8 cellular contexts compared by ENCODE assay signal in genomic region chr6:101397199-101397598, GRCh38. TPM values are rescaled to one million over a fixed set of nuclear protein-coding genes. Genes with fewer than 3 reads are reported as not detected.
DNase-seq lines count a peak whose midpoint lies in the region; ATAC-seq and TF ChIP-seq lines count a peak whose summit lies in the region.

No MANE protein-coding gene starts in this region.

- DNase-seq in DMS153 treated with DMSO at 0.1 percent for 48 hours (lab: John Stamatoyannopoulos, UW; ENCODE audit: unreplicated experiment), result peak; percentile 45
- DNase-seq in Panc1 (ENCODE audit: low read depth, low spot score), result no peak
- DNase-seq in glomerular visceral epithelial cell (ENCODE audit: extremely low spot score), result peak; percentile 20
- DNase-seq in MM.1S, result no peak

- CTCF ChIA-PET in Panc1 (lab: Charles Lee), result no interaction called here

- H3K4me3 ChIP-seq in Loucy (ENCODE audit: low read length, poor library complexity, severe bottlenecking), result no peak overlapping the region
- H3K4me3 ChIP-seq in Panc1 (ENCODE audit: low read depth in 2 of 2, low read length in 2 of 2), result no peak overlapping the region
- no peak overlapping the region for H3K4me3 ChIP-seq in MM.1S (ENCODE audit: low read length)

- no TSS peak for BruUV-seq in Panc1 (replicated peaks; lab: Mats Ljungman, UMichigan)

- ATAC-seq in Panc1 (no peak), GM18517 (IDR thresholded peaks at IDR 0.05; ENCODE audit: unreplicated experiment) (no peak), GM18909 (IDR thresholded peaks at IDR 0.05; ENCODE audit: poor library complexity, unreplicated experiment) (no peak), HG03025 (IDR thresholded peaks at IDR 0.05; ENCODE audit: low FRiP score, unreplicated experiment) (no peak)

- H4K20me1 ChIP-seq in Loucy (ENCODE audit: insufficient read depth, low read length, poor library complexity, severe bottlenecking), result no peaks in the 10 kb centered on the region
- no peaks in the 10 kb centered on the region for H4K20me1 ChIP-seq in MM.1S (ENCODE audit: insufficient read depth, low read length)

- H3K9me3 ChIP-seq in Loucy (ENCODE audit: insufficient read depth, low read depth, low read length) (no peaks in the 10 kb centered on the region), Panc1 (ENCODE audit: control insufficient read depth, insufficient read depth, low read depth, low read length) (no peaks in the 10 kb centered on the region), MM.1S (replicated peaks; ENCODE audit: insufficient read depth, low read length) (no peaks in the 10 kb centered on the region)

- H3K27ac ChIP-seq in Panc1 (ENCODE audit: low read length) (no peak overlapping the region), MM.1S (ENCODE audit: low read length) (no peak overlapping the region)

- H3K79me2 ChIP-seq in Loucy (ENCODE audit: insufficient read depth, low read length) (no peaks in the 10 kb centered on the region), MM.1S (ENCODE audit: low read length) (no peaks in the 10 kb centered on the region)

- no peaks in the 10 kb centered on the region for H3K9me2 ChIP-seq in Loucy (replicated peaks; ENCODE audit: low read depth, low read length)
- no peaks in the 10 kb centered on the region for H3K9me2 ChIP-seq in MM.1S (replicated peaks; ENCODE audit: insufficient read depth, low read length)

- H3K9ac ChIP-seq in Loucy (ENCODE audit: low read depth, low read length, poor library complexity, severe bottlenecking) (no peak overlapping the region), MM.1S (ENCODE audit: low read length) (no peak overlapping the region)

- in situ Hi-C loops in Panc1 (cut with HindIII; ENCODE audit: low pct_unique_long_range_greater_than_20kb, low sequenced_read_pairs), result no loop called here

- H3F3A ChIP-seq in Loucy (ENCODE audit: low read depth), result no peaks in the 10 kb centered on the region
- no peaks in the 10 kb centered on the region for H3F3A ChIP-seq in MM.1S (ENCODE audit: insufficient read depth, low read length)

- intact Hi-C loops in Panc1 (cut with micrococcal nuclease; ENCODE audit: unreplicated experiment), result loop anchor here (10.0 kb wide), 1 partner anchor 282 kb away; no protein-coding TSS in a partner anchor

- no peak overlapping the region for H3K4me2 ChIP-seq in Loucy (ENCODE audit: low read depth, low read length, poor library complexity, severe bottlenecking)
- H3K4me2 ChIP-seq in MM.1S (ENCODE audit: low read depth, low read length), result no peak overlapping the region

- H3K4me1 ChIP-seq in Loucy (ENCODE audit: insufficient read depth, low read length, poor library complexity, severe bottlenecking) (no peaks in the 10 kb centered on the region), Panc1 (ENCODE audit: control insufficient read depth, insufficient read depth, low read length) (peaks cover 7% of the 10 kb centered on the region), MM.1S (ENCODE audit: low read length) (peaks cover 3% of the 10 kb centered on the region; the same call in 1 of the 2 replicates)

- H3K27me3 ChIP-seq in Loucy (ENCODE audit: insufficient read depth, low read length, poor library complexity, severe bottlenecking) (no peaks in the 10 kb centered on the region), Panc1 (ENCODE audit: control insufficient read depth, insufficient read depth, low read length) (peaks cover 6% of the 10 kb centered on the region; the same call in 1 of the 2 replicates), MM.1S (replicated peaks; ENCODE audit: insufficient read depth, low read length) (no peaks in the 10 kb centered on the region)

- no peaks in the 10 kb centered on the region for H3K36me3 ChIP-seq in Loucy (ENCODE audit: insufficient read depth, low read length)
- no peaks in the 10 kb centered on the region for H3K36me3 ChIP-seq in Panc1 (ENCODE audit: control insufficient read depth, insufficient read depth, low read length)
- H3K36me3 ChIP-seq in MM.1S (replicated peaks; ENCODE audit: insufficient read depth, low read length), result no peaks in the 10 kb centered on the region

- TF ChIP-seq CTCF in Loucy (conservative IDR thresholded peaks at IDR 0.05; ENCODE audit: low read length) (peak; percentile 25; the same call in 1 of the 2 replicates), Panc1 (IDR thresholded peaks at IDR 0.05) (peak; percentile 53; the same call in 1 of the 2 replicates), MM.1S (IDR thresholded peaks at IDR 0.05; ENCODE audit: low read length) (no peak)

- POLR2A ChIA-PET in Panc1 (lab: Charles Lee), result no interaction called here

- H2AFZ ChIP-seq in Loucy (ENCODE audit: low read length), result no peak overlapping the region
- no peak overlapping the region for H2AFZ ChIP-seq in MM.1S (ENCODE audit: low read length)

RNA-seq across cellular contexts. Expression of gene GRIK2, which starts 3.7 kb away (rescaled TPM):
- 6.6 TPM for total RNA-seq in Panc1 (2021; ENCODE audit: unreplicated experiment)
- 2.9 TPM for polyA plus RNA-seq in Panc1 (2012; ENCODE audit: insufficient read length)

Comparison
In these comparisons a context has a peak if more than half of its experiments do, and no peak if none do; other contexts are left out.
1. DNase-seq: peak in DMS153 treated with DMSO at 0.1 percent for 48 hours (single experiment) and glomerular visceral epithelial cell (single experiment); none in Panc1 (single experiment) and MM.1S (single experiment).